31 cellular contexts compared by ENCODE assay signal in the genomic region with DNA sequence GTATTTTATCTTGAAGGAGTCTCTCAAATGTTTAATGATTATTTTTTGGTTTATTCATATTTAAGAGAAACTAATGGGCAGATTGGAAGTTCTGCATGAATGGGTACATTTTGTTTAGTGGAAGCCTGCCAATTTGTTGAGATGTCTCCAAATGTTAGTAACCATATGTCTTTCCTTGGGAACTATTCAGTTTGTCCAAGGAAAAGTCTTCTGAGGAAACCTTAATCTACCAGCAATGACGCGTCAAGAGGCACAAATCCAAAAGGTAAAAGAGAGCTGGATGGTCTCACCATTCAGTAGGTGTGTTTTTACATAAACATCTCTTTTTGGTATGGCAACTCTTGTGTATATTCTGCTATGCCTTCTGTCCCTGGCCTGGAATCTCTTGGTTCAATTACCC. TPM values are rescaled to one million over a fixed set of nuclear protein-coding genes. Genes with fewer than 3 reads are reported as not detected.
"Had no signal": no experiment of that assay in that cellular context is flagged by ENCODE, and none has a peak within 500 bp of the region (broad histone marks: within the 10 kb centered on the region; RNA-seq: fewer than 3 reads in every experiment).

No MANE protein-coding gene starts in this region.

- H3K36me3 Mint-ChIP-seq: mesothelial cell of epicardium, naive B cell, neural progenitor cell had no signal

- H3K36me3 ChIP-seq: esophagus squamous epithelium, heart right ventricle, left lung, neural progenitor cell, prostate gland, right atrium auricular region, suprapubic skin, transverse colon, upper lobe of right lung, uterus had no signal

- H3K27me3 Mint-ChIP-seq: effector memory CD8-positive, alpha-beta T cell; naive B cell; stimulated activated naive CD8-positive, alpha-beta T cell treated with anti-CD3 and anti-CD28 coated beads, Interleukin-15, amount 100 ng/mL, for 72 hours had no signal

- H3K27ac ChIP-seq: esophagus squamous epithelium, heart right ventricle, left lung, neural progenitor cell, parathyroid adenoma, prostate gland, right atrium auricular region, suprapubic skin, transverse colon, upper lobe of right lung, uterus had no signal

- H3K9me3 ChIP-seq: esophagus squamous epithelium, heart right ventricle, left lung, mucosa of descending colon, prostate gland, right atrium auricular region, suprapubic skin, transverse colon, upper lobe of right lung, uterus had no signal

- DNase-seq: effector memory CD8-positive, alpha-beta T cell; erythroblast; esophagus squamous epithelium; foreskin melanocyte; glutamatergic neuron; heart right ventricle; hippocampal formation; left cardiac atrium; left lung; mesenchymal stem cell; mucosa of descending colon; naive B cell; stimulated activated CD4-positive, alpha-beta T cell treated with anti-CD3 and anti-CD28 coated beads, Interleukin-12 subunit alpha, Interleukin-12 subunit beta, amount 100 ng/mL, for 4 hours; stimulated activated CD4-positive, alpha-beta T cell treated with anti-CD3 and anti-CD28 coated beads, Interleukin-1b, Interleukin-23, amount 100 ng/mL, for 48 hours; stimulated activated CD4-positive, alpha-beta T cell treated with anti-CD3 and anti-CD28 coated beads, Interleukin-4, amount 100 ng/mL, for 1 hour; stimulated activated CD8-positive, alpha-beta memory T cell treated with anti-CD3 and anti-CD28 coated beads, Interleukin-4, amount 100 ng/mL, for 48 hours; stimulated activated naive CD4-positive, alpha-beta T cell; stimulated activated naive CD8-positive, alpha-beta T cell treated with anti-CD3 and anti-CD28 coated beads, Interleukin-15, amount 100 ng/mL, for 72 hours; transverse colon; upper lobe of right lung; uterus had no signal

- H3K27ac Mint-ChIP-seq: effector memory CD8-positive, alpha-beta T cell; mesothelial cell of epicardium; naive B cell; nephron; neural progenitor cell; stimulated activated naive CD8-positive, alpha-beta T cell treated with anti-CD3 and anti-CD28 coated beads, Interleukin-15, amount 100 ng/mL, for 72 hours had no signal

- H3K4me3 Mint-ChIP-seq: effector memory CD8-positive, alpha-beta T cell; mesothelial cell of epicardium; naive B cell; nephron; neural progenitor cell; stimulated activated naive CD8-positive, alpha-beta T cell treated with anti-CD3 and anti-CD28 coated beads, Interleukin-15, amount 100 ng/mL, for 72 hours had no signal

- H3K27me3 ChIP-seq: esophagus squamous epithelium, left lung, neural progenitor cell, right atrium auricular region, suprapubic skin, transverse colon, upper lobe of right lung, uterus had no signal

- H3K4me1 Mint-ChIP-seq: mesothelial cell of epicardium; naive B cell; nephron; neural progenitor cell; stimulated activated naive CD8-positive, alpha-beta T cell treated with anti-CD3 and anti-CD28 coated beads, Interleukin-15, amount 100 ng/mL, for 72 hours had no signal

- H3K4me1 ChIP-seq: esophagus squamous epithelium, heart right ventricle, left lung, neural progenitor cell, parathyroid adenoma, prostate gland, right atrium auricular region, suprapubic skin, transverse colon, upper lobe of right lung, uterus had no signal

- H3K9me3 Mint-ChIP-seq: neural progenitor cell; stimulated activated naive CD8-positive, alpha-beta T cell treated with anti-CD3 and anti-CD28 coated beads, Interleukin-15, amount 100 ng/mL, for 72 hours had no signal

- H3K4me3 ChIP-seq: esophagus squamous epithelium, heart right ventricle, left lung, mucosa of descending colon, neural progenitor cell, prostate gland, right atrium auricular region, smooth muscle cell, suprapubic skin, transverse colon, upper lobe of right lung, uterus had no signal

RNA-seq across cellular contexts. Expression of gene NDST3, which starts 37.4 kb away (rescaled TPM):
- total RNA-seq: left cardiac atrium, lung microvascular endothelial cell, osteoblast, suprapubic skin, upper lobe of right lung had no signal
